ENCODE assay signal across 13 cellular contexts in the genomic region with DNA sequence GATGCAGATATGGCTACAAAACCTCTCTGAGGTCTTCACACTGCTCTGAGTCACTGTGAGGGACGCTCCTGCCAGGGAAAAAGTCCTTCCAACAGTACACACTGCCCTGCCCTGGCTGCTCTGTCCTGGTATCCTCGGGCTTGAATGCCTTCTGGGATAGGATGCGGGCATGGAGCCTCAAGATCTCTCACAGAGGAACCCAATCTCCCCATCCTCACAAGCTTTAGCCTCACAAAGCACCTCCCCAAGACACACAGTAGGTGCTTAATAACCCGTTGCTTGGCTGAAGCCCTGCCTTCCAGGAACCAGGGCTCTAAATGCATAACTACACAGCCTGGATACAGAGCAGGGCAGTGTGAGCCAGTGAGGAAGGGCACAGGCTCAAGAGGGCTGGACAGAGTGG. TPM values are rescaled to one million over a fixed set of nuclear protein-coding genes. Genes with fewer than 3 reads are reported as not detected.
DNase-seq lines count a peak whose midpoint lies in the region; ATAC-seq and TF ChIP-seq lines count a peak whose summit lies in the region.
"Had no signal": no experiment of that assay in that cellular context is flagged by ENCODE, and none has a peak within 500 bp of the region (broad histone marks: within the 10 kb centered on the region; RNA-seq: fewer than 3 reads in every experiment).

No MANE protein-coding gene starts in this region.

- H3K4me1 ChIP-seq in ES-I3 (ENCODE audit: insufficient read depth, low read length): no peaks in the 10 kb centered on the region; the same call in 1 of the 2 replicates

- ATAC-seq in activated T-helper 17 cell treated with anti-CD3 and anti-CD28 coated beads, Interleukin-2, amount 50 U/mL, for 72 hours (replicated peaks): peak; percentile 4
- ATAC-seq in Right ventricle myocardium inferior (no peak), GM18517 (IDR thresholded peaks at IDR 0.05; ENCODE audit: unreplicated experiment) (no peak)

- peak; percentile 25 for DNase-seq in CD14-positive monocyte (ENCODE audit: low spot score)
- no peak for DNase-seq in mesothelial cell of epicardium (ENCODE audit: low spot score in 2 of 2, unreplicated experiment in 2 of 2)
- DNase-seq in 8988T: no peak
- no peak for DNase-seq in Right ventricle myocardium inferior (ENCODE audit: missing footprints)
- DNase-seq: activated T-cell treated with anti-CD3 and anti-CD28 coated beads, Interleukin-2, amount 50 U/mL, for 24 hours; stimulated activated CD4-positive, alpha-beta T cell treated with anti-CD3 and anti-CD28 coated beads, Interleukin-2, amount 100 ng/mL, for 24 hours had no signal

- TF ChIP-seq CTCF in CD14-positive monocyte (IDR thresholded peaks at IDR 0.05) (no peak), mesothelial cell of epicardium (IDR thresholded peaks at IDR 0.05; ENCODE audit: unreplicated experiment) (no peak)

- intact Hi-C loops in CD14-positive monocyte (cut with micrococcal nuclease) (no loop called here), Right ventricle myocardium inferior (cut with DNase I) (loop anchor here (1.0 to 10.0 kb wide), 4 partner anchors 86 to 425 kb away; no protein-coding TSS in a partner anchor)

- H3K4me3 Mint-ChIP-seq in CD14-positive monocyte: peak overlapping the region in 1 of 2 donors; percentile 76
- peak overlapping the region; percentile 65 for H3K4me3 Mint-ChIP-seq in activated T-helper 17 cell treated with anti-CD3 and anti-CD28 coated beads, Interleukin-2, amount 50 U/mL, for 72 hours
- peak overlapping the region; percentile 59 for H3K4me3 Mint-ChIP-seq in mesothelial cell of epicardium
- H3K4me3 Mint-ChIP-seq: neural crest cell had no signal

- H3K9ac ChIP-seq in ES-I3 (ENCODE audit: low read depth, low read length): peak overlapping the region; percentile 51; the same call in 1 of the 2 replicates

- H3K27me3 Mint-ChIP-seq in CD14-positive monocyte (ENCODE audit: low read depth in 3 of 3): peaks cover 16 to 38% (median 28%) of the 10 kb centered on the region in 3 donors
- peaks cover 11% of the 10 kb centered on the region for H3K27me3 Mint-ChIP-seq in activated T-helper 17 cell treated with anti-CD3 and anti-CD28 coated beads, Interleukin-2, amount 50 U/mL, for 72 hours
- peaks cover 49% of the 10 kb centered on the region for H3K27me3 Mint-ChIP-seq in mesothelial cell of epicardium (ENCODE audit: low read depth)

- H3K27ac Mint-ChIP-seq in CD14-positive monocyte (no peak overlapping the region), mesothelial cell of epicardium (no peak overlapping the region)
- no peak overlapping the region for H3K27ac Mint-ChIP-seq in activated T-helper 17 cell treated with anti-CD3 and anti-CD28 coated beads, Interleukin-2, amount 50 U/mL, for 72 hours
- H3K27ac Mint-ChIP-seq: activated T-cell treated with anti-CD3 and anti-CD28 coated beads, Interleukin-2, amount 50 U/mL, for 24 hours; CD8-positive, alpha-beta T cell; dendritic cell treated with granulocyte-macrophage colony-stimulating factor and Interleukin-4, amounts not matched to agents 40 ng/mL and 50 ng/mL, for 4 days had no signal

- H3K9me3 Mint-ChIP-seq in CD14-positive monocyte (no peaks in the 10 kb centered on the region), mesothelial cell of epicardium (no peaks in the 10 kb centered on the region)
- H3K9me3 Mint-ChIP-seq in activated T-helper 17 cell treated with anti-CD3 and anti-CD28 coated beads, Interleukin-2, amount 50 U/mL, for 72 hours: no peaks in the 10 kb centered on the region
- H3K9me3 Mint-ChIP-seq: activated T-cell treated with anti-CD3 and anti-CD28 coated beads, Interleukin-2, amount 50 U/mL, for 24 hours; CD8-positive, alpha-beta T cell; dendritic cell treated with granulocyte-macrophage colony-stimulating factor and Interleukin-4, amounts not matched to agents 40 ng/mL and 50 ng/mL, for 4 days; IgD-negative memory B cell; neural crest cell had no signal

- H3K9me3 ChIP-seq in ES-I3 (ENCODE audit: control insufficient read depth, insufficient read depth, low read length): no peaks in the 10 kb centered on the region

- H3K4me1 Mint-ChIP-seq in CD14-positive monocyte (peaks cover 13% of the 10 kb centered on the region), mesothelial cell of epicardium (no peaks in the 10 kb centered on the region)
- peaks cover 5% of the 10 kb centered on the region for H3K4me1 Mint-ChIP-seq in activated T-helper 17 cell treated with anti-CD3 and anti-CD28 coated beads, Interleukin-2, amount 50 U/mL, for 72 hours

- H3K36me3 Mint-ChIP-seq in CD14-positive monocyte (no peaks in the 10 kb centered on the region), mesothelial cell of epicardium (no peaks in the 10 kb centered on the region)
- no peaks in the 10 kb centered on the region for H3K36me3 Mint-ChIP-seq in activated T-helper 17 cell treated with anti-CD3 and anti-CD28 coated beads, Interleukin-2, amount 50 U/mL, for 72 hours (ENCODE audit: low read depth)
- H3K36me3 Mint-ChIP-seq: CD8-positive, alpha-beta T cell had no signal

- H3K36me3 ChIP-seq in ES-I3 (ENCODE audit: insufficient read depth, low read length): no peaks in the 10 kb centered on the region

RNA-seq across cellular contexts. Expression of gene RAP1GAP, which starts 9.2 kb away (rescaled TPM):
- not detected for polyA plus RNA-seq in CD14-positive monocyte
- 1 to 10 TPM in 1 of 2 donors, under 1 TPM in 1; 0.45 to 6.0 TPM for total RNA-seq in activated T-helper 17 cell treated with anti-CD3 and anti-CD28 coated beads, Interleukin-2, amount 50 U/mL, for 72 hours
- total RNA-seq in mesothelial cell of epicardium (7.1 to 10.2 TPM (median 8.0 TPM) in 3 replicates), Right ventricle myocardium inferior (4.5 TPM)
- polyA plus RNA-seq: IgD-negative memory B cell had no signal
